ENCODE assay signal across 8 cellular contexts in genomic region chr11:133835258-133836075, GRCh38. TPM values are rescaled to one million over a fixed set of nuclear protein-coding genes. Genes with fewer than 3 reads are reported as not detected.
DNase-seq lines count a peak whose midpoint lies in the region; ATAC-seq and TF ChIP-seq lines count a peak whose summit lies in the region.

No MANE protein-coding gene starts in this region.

- DNase-seq in Right ventricle myocardium inferior (ENCODE audit: missing footprints) (no peak), right atrium auricular region (ENCODE audit: low spot score) (no peak), HL-60 (ENCODE audit: low read depth in 1 of 2, low spot score in 1 of 2) (peak; percentile 10 to 58), OCI-LY7 (ENCODE audit: low spot score) (peak; percentile 31), right lobe of liver (peak in 1 of 3 donors; percentile 56), tibial artery (no peak)
- peak; percentile 18 for DNase-seq in central memory CD4-positive, alpha-beta T cell

- TF ChIP-seq POLR2A in right lobe of liver (IDR thresholded peaks at IDR 0.05): no peak

- H3K27me3 ChIP-seq in right atrium auricular region: no peaks in the 10 kb centered on the region
- no peaks in the 10 kb centered on the region for H3K27me3 ChIP-seq in HL-60 (ENCODE audit: insufficient read depth, poor library complexity, severe bottlenecking)
- no peaks in the 10 kb centered on the region for H3K27me3 ChIP-seq in right lobe of liver
- H3K27me3 ChIP-seq in tibial artery: peaks cover 0 to 9% of the 10 kb centered on the region in 2 donors

- H3K36me3 ChIP-seq in right atrium auricular region (no peaks in the 10 kb centered on the region), OCI-LY7 (ENCODE audit: insufficient read depth, low read length) (no peaks in the 10 kb centered on the region), right lobe of liver (no peaks in the 10 kb centered on the region), tibial artery (no peaks in the 10 kb centered on the region)

- H3K27ac ChIP-seq in right atrium auricular region (no peak overlapping the region), HL-60 (replicated peaks) (no peak overlapping the region), OCI-LY7 (ENCODE audit: low read depth, low read length, poor library complexity, severe bottlenecking) (no peak overlapping the region), right lobe of liver (no peak overlapping the region), tibial artery (no peak overlapping the region)

- WGBS in right lobe of liver (ENCODE audit: insufficient coverage, low coverage, low lambda C conversion rate, missing lambda C conversion rate): 60% methylated on average over 10 of the region's 15 CpGs

- H3K4me2 ChIP-seq in OCI-LY7 (ENCODE audit: low read length): no peak overlapping the region

- CTCF ChIA-PET in OCI-LY7 (lab: Charles Lee; ENCODE audit: unreplicated experiment): no interaction called here

- no peaks in the 10 kb centered on the region for H3K79me2 ChIP-seq in OCI-LY7 (ENCODE audit: insufficient read depth, low read depth, low read length)

- H3K4me3 ChIP-seq in right atrium auricular region (no peak overlapping the region), HL-60 (replicated peaks; ENCODE audit: insufficient read depth, low read length) (no peak overlapping the region), OCI-LY7 (ENCODE audit: low read depth, low read length, poor library complexity, severe bottlenecking) (no peak overlapping the region), right lobe of liver (no peak overlapping the region), tibial artery (no peak overlapping the region)

- peak in 1 of 2 donors; percentile 80 for TF ChIP-seq CTCF in right atrium auricular region (IDR thresholded peaks at IDR 0.05)
- peak; percentile 44 for TF ChIP-seq CTCF in HL-60 (IDR thresholded peaks at IDR 0.05; ENCODE audit: insufficient read depth, low read length)
- TF ChIP-seq CTCF in OCI-LY7 (conservative IDR thresholded peaks at IDR 0.05; ENCODE audit: low read length): peak; percentile 65
- peak; percentile 48 to 64 (median 56) for TF ChIP-seq CTCF in right lobe of liver (IDR thresholded peaks at IDR 0.05)
- peak; percentile 40 to 47 for TF ChIP-seq CTCF in tibial artery (IDR thresholded peaks at IDR 0.05)

- intact Hi-C loops in Right ventricle myocardium inferior (cut with DNase I): loop anchor here (2.0 kb wide), 2 partner anchors 701 to 757 kb away; no protein-coding TSS in a partner anchor
- intact Hi-C loops in OCI-LY7 (cut with micrococcal nuclease; ENCODE audit: unreplicated experiment): loop anchor here (5.0 kb wide), 1 partner anchor 703 kb away; no protein-coding TSS in a partner anchor
- intact Hi-C loops in right lobe of liver (cut with DNase I): no loop called here
- intact Hi-C loops in tibial artery (cut with DNase I; ENCODE audit: low total_unique reads): loop anchor here (10.0 kb wide), 1 partner anchor 701 kb away; no protein-coding TSS in a partner anchor

- BruUV-seq in OCI-LY7 (replicated peaks; lab: Mats Ljungman, UMichigan): no TSS peak

- H4K20me1 ChIP-seq in OCI-LY7 (ENCODE audit: insufficient read depth, low read length): no peaks in the 10 kb centered on the region

- H3K9me3 ChIP-seq in right atrium auricular region (peaks cover 0 to 11% of the 10 kb centered on the region in 2 donors), OCI-LY7 (ENCODE audit: low read length) (no peaks in the 10 kb centered on the region), right lobe of liver (no peaks in the 10 kb centered on the region), tibial artery (no peaks in the 10 kb centered on the region)

- POLR2A ChIA-PET in OCI-LY7 (lab: Charles Lee): interaction anchor here (0.6 kb wide), 1 partner anchor 462 kb away, joined by 3 read pairs; no protein-coding TSS in a partner anchor

- H2AFZ ChIP-seq in OCI-LY7 (ENCODE audit: low read length): no peak overlapping the region

- no peaks in the 10 kb centered on the region for H3K9me2 ChIP-seq in OCI-LY7 (ENCODE audit: insufficient read depth, low read length)

- ATAC-seq in Right ventricle myocardium inferior: peak; percentile 72
- ATAC-seq in GM21515 (IDR thresholded peaks at IDR 0.05; ENCODE audit: unreplicated experiment): peak; percentile 84
- peak; percentile 76 to 96 (median 82) for ATAC-seq in right lobe of liver

- H3K4me1 ChIP-seq in right atrium auricular region: no peaks in the 10 kb centered on the region
- H3K4me1 ChIP-seq in OCI-LY7 (ENCODE audit: insufficient read depth, low read length, poor library complexity, severe bottlenecking): no peaks in the 10 kb centered on the region
- H3K4me1 ChIP-seq in right lobe of liver: no peaks in the 10 kb centered on the region
- peaks cover 0 to 8% (median 0%) of the 10 kb centered on the region in 4 donors for H3K4me1 ChIP-seq in tibial artery

RNA-seq across cellular contexts. Expression of gene SPATA19, which starts 9.8 kb away (rescaled TPM):
- total RNA-seq in Right ventricle myocardium inferior (not detected), right atrium auricular region (not detected), OCI-LY7 (2022) (not detected in 2 replicates), right lobe of liver (not detected)
- not detected in 2 replicates for total RNA-seq in OCI-LY7 (2014; rRNA removed; shearing (Covaris generic))

Comparison
In these comparisons a context has a peak if more than half of its experiments do, and no peak if none do; other contexts are left out.
1. DNase-seq: peak in HL-60 (2 of 2), OCI-LY7 (single experiment) and central memory CD4-positive, alpha-beta T cell (single experiment); none in Right ventricle myocardium inferior (single experiment), right atrium auricular region (single experiment) and tibial artery (0 of 2).
2. intact Hi-C loops: an anchor here in Right ventricle myocardium inferior (2.0 kb wide), OCI-LY7 (5.0 kb wide) and tibial artery (10.0 kb wide); none called in right lobe of liver.
3. Peak in every context shown above with its lines, with median percentiles within 50 percentile points of each other: ATAC-seq.